13 cellular contexts compared by ENCODE assay signal in genomic region chr17:66542967-66543525, GRCh38.
DNase-seq lines count a peak whose midpoint lies in the region; ATAC-seq, FAIRE-seq and TF ChIP-seq lines count a peak whose summit lies in the region.
"Had no signal": no experiment of that assay in that cellular context is flagged by ENCODE, and none has a peak within 500 bp of the region (broad histone marks: within the 10 kb centered on the region; RNA-seq: fewer than 3 reads in every experiment).

No MANE protein-coding gene starts in this region.

- H3K27ac Mint-ChIP-seq in activated naive CD8-positive, alpha-beta T cell treated with anti-CD3 and anti-CD28 coated beads, Interleukin-2, amount 50 U/mL, for 24 hours: peak overlapping the region; percentile 74
- no peak overlapping the region for H3K27ac Mint-ChIP-seq in stimulated activated naive B cell treated with anti-CD40 and anti-IgM and Interleukin-4, amounts not matched to agents 10 μg/mL and 1 μg/mL and 100 μg/mL, for 72 hours
- H3K27ac Mint-ChIP-seq: progenitor cell of endocrine pancreas had no signal

- peaks cover 16% of the 10 kb centered on the region for H3K9me3 Mint-ChIP-seq in activated naive CD8-positive, alpha-beta T cell treated with anti-CD3 and anti-CD28 coated beads, Interleukin-2, amount 50 U/mL, for 24 hours
- peaks cover 11 to 12% of the 10 kb centered on the region in 2 donors for H3K9me3 Mint-ChIP-seq in stimulated activated naive B cell treated with anti-CD40 and anti-IgM and Interleukin-4, amounts not matched to agents 10 μg/mL and 1 μg/mL and 100 μg/mL, for 72 hours

- no peaks in the 10 kb centered on the region for H3K27me3 Mint-ChIP-seq in activated naive CD8-positive, alpha-beta T cell treated with anti-CD3 and anti-CD28 coated beads, Interleukin-2, amount 50 U/mL, for 24 hours
- no peaks in the 10 kb centered on the region for H3K27me3 Mint-ChIP-seq in stimulated activated naive B cell treated with anti-CD40 and anti-IgM and Interleukin-4, amounts not matched to agents 10 μg/mL and 1 μg/mL and 100 μg/mL, for 72 hours
- H3K27me3 Mint-ChIP-seq: progenitor cell of endocrine pancreas had no signal

- peaks cover 52% of the 10 kb centered on the region for H3K36me3 Mint-ChIP-seq in activated naive CD8-positive, alpha-beta T cell treated with anti-CD3 and anti-CD28 coated beads, Interleukin-2, amount 50 U/mL, for 24 hours (ENCODE audit: low read depth)
- H3K36me3 Mint-ChIP-seq in stimulated activated naive B cell treated with anti-CD40 and anti-IgM and Interleukin-4, amounts not matched to agents 10 μg/mL and 1 μg/mL and 100 μg/mL, for 72 hours: no peaks in the 10 kb centered on the region

- ATAC-seq in activated naive CD8-positive, alpha-beta T cell treated with anti-CD3 and anti-CD28 coated beads, Interleukin-2, amount 50 U/mL, for 24 hours: no peak
- ATAC-seq in GM18519 (IDR thresholded peaks at IDR 0.05; ENCODE audit: low FRiP score, unreplicated experiment): no peak
- ATAC-seq in stimulated activated naive B cell treated with anti-CD40 and anti-IgM and Interleukin-4, amounts not matched to agents 10 μg/mL and 1 μg/mL and 100 μg/mL, for 72 hours (replicated peaks): no peak
- ATAC-seq in GM18505 (IDR thresholded peaks at IDR 0.05; ENCODE audit: unreplicated experiment): no peak
- ATAC-seq: left lung had no signal

- H3K4me3 ChIP-seq in Jurkat, Clone E6-1 (ENCODE audit: low read length): peak overlapping the region; percentile 45
- H3K4me3 ChIP-seq: left lung had no signal

- no peak for FAIRE-seq in GM12892 (lab: Jason Lieb, UNC)

- TF ChIP-seq POLR2A in GM12892 (IDR thresholded peaks at IDR 0.05; ENCODE audit: low read depth, low read length) (no peak), GM18505 (IDR thresholded peaks at IDR 0.05; ENCODE audit: borderline replicate concordance, extremely low read depth, insufficient read depth, insufficient read length) (no peak)

- H3K4me3 Mint-ChIP-seq in activated naive CD8-positive, alpha-beta T cell treated with anti-CD3 and anti-CD28 coated beads, Interleukin-2, amount 50 U/mL, for 24 hours: no peak overlapping the region
- no peak overlapping the region for H3K4me3 Mint-ChIP-seq in stimulated activated naive B cell treated with anti-CD40 and anti-IgM and Interleukin-4, amounts not matched to agents 10 μg/mL and 1 μg/mL and 100 μg/mL, for 72 hours

- peak; percentile 43 for DNase-seq in AG08395 (ENCODE audit: low spot score)
- peak; percentile 66 for DNase-seq in Jurkat, Clone E6-1 (ENCODE audit: low read depth, low spot score)
- no peak for DNase-seq in activated naive CD8-positive, alpha-beta T cell treated with anti-CD3 and anti-CD28 coated beads, Interleukin-2, amount 50 U/mL, for 24 hours
- peak; percentile 52 for DNase-seq in kidney tubule cell (ENCODE audit: low spot score)
- DNase-seq in GM12892 (ENCODE audit: insufficient read length): no peak
- DNase-seq in stimulated activated naive B cell treated with anti-CD40 and anti-IgM and Interleukin-4, amounts not matched to agents 10 μg/mL and 1 μg/mL and 100 μg/mL, for 72 hours: no peak
- DNase-seq: Caco-2, erythroblast, left lung, NCI-H1092 had no signal

- H3K4me1 Mint-ChIP-seq in activated naive CD8-positive, alpha-beta T cell treated with anti-CD3 and anti-CD28 coated beads, Interleukin-2, amount 50 U/mL, for 24 hours: peaks cover 80% of the 10 kb centered on the region
- H3K4me1 Mint-ChIP-seq in stimulated activated naive B cell treated with anti-CD40 and anti-IgM and Interleukin-4, amounts not matched to agents 10 μg/mL and 1 μg/mL and 100 μg/mL, for 72 hours: peaks cover 12 to 30% of the 10 kb centered on the region in 2 donors

Comparison
In these comparisons a context has a peak if more than half of its experiments do, and no peak if none do; other contexts are left out.
1. DNase-seq: peak in AG08395 (single experiment), Jurkat, Clone E6-1 (single experiment) and kidney tubule cell (single experiment); none in activated naive CD8-positive, alpha-beta T cell treated with anti-CD3 and anti-CD28 coated beads, Interleukin-2, amount 50 U/mL, for 24 hours (single experiment), GM12892 (single experiment) and stimulated activated naive B cell treated with anti-CD40 and anti-IgM and Interleukin-4, amounts not matched to agents 10 μg/mL and 1 μg/mL and 100 μg/mL, for 72 hours (single experiment).